In genomic region chr9:134101623-134102149, GRCh38 we compare ENCODE assay signal across 2 cellular contexts.
TF ChIP-seq lines count a peak whose summit lies in the region.

No MANE protein-coding gene starts in this region.

TF ChIP-seq in IMR-90, 13 proteins besides CTCF, POLR2A, EP300 and RAD21:
- TF ChIP-seq RFX5 (IDR thresholded peaks at IDR 0.05; ENCODE audit: low read depth, low read length) = no peak
- TF ChIP-seq RCOR1 (IDR thresholded peaks at IDR 0.05; ENCODE audit: insufficient replicate concordance, low read length) = no peak
- no peak for TF ChIP-seq NFE2L2 (IDR thresholded peaks at IDR 0.05; ENCODE audit: low read depth, low read length)
- TF ChIP-seq BHLHE40 (IDR thresholded peaks at IDR 0.05; ENCODE audit: low read depth, low read length) = no peak
- no peak for TF ChIP-seq MXI1 (IDR thresholded peaks at IDR 0.05; ENCODE audit: borderline replicate concordance, low read depth, low read length)
- no peak for TF ChIP-seq CEBPB (IDR thresholded peaks at IDR 0.05; ENCODE audit: low read depth, low read length)
- TF ChIP-seq ELK1 (IDR thresholded peaks at IDR 0.05; ENCODE audit: borderline replicate concordance, low read depth, low read length) = no peak
- no peak for TF ChIP-seq CHD1 (IDR thresholded peaks at IDR 0.05; ENCODE audit: low read depth, low read length)
- TF ChIP-seq MAFK (IDR thresholded peaks at IDR 0.05; ENCODE audit: low read depth, low read length) = no peak
- TF ChIP-seq, protein P1, sequence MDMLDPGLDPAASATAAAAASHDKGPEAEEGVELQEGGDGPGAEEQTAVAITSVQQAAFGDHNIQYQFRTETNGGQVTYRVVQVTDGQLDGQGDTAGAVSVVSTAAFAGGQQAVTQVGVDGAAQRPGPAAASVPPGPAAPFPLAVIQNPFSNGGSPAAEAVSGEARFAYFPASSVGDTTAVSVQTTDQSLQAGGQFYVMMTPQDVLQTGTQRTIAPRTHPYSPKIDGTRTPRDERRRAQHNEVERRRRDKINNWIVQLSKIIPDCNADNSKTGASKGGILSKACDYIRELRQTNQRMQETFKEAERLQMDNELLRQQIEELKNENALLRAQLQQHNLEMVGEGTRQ (IDR thresholded peaks at IDR 0.05; ENCODE audit: low read depth, low read length) = no peak
- no peak for TF ChIP-seq SMC3 (IDR thresholded peaks at IDR 0.05; ENCODE audit: low read depth, low read length)

TF ChIP-seq in HepG2, 621 proteins besides CTCF, POLR2A, EP300 and RAD21:
- TF ChIP-seq ZNF615 (CRISPR knock-in tag; IDR thresholded peaks at IDR 0.05; ENCODE audit: borderline replicate concordance) = no peak
- TF ChIP-seq, protein P2, sequence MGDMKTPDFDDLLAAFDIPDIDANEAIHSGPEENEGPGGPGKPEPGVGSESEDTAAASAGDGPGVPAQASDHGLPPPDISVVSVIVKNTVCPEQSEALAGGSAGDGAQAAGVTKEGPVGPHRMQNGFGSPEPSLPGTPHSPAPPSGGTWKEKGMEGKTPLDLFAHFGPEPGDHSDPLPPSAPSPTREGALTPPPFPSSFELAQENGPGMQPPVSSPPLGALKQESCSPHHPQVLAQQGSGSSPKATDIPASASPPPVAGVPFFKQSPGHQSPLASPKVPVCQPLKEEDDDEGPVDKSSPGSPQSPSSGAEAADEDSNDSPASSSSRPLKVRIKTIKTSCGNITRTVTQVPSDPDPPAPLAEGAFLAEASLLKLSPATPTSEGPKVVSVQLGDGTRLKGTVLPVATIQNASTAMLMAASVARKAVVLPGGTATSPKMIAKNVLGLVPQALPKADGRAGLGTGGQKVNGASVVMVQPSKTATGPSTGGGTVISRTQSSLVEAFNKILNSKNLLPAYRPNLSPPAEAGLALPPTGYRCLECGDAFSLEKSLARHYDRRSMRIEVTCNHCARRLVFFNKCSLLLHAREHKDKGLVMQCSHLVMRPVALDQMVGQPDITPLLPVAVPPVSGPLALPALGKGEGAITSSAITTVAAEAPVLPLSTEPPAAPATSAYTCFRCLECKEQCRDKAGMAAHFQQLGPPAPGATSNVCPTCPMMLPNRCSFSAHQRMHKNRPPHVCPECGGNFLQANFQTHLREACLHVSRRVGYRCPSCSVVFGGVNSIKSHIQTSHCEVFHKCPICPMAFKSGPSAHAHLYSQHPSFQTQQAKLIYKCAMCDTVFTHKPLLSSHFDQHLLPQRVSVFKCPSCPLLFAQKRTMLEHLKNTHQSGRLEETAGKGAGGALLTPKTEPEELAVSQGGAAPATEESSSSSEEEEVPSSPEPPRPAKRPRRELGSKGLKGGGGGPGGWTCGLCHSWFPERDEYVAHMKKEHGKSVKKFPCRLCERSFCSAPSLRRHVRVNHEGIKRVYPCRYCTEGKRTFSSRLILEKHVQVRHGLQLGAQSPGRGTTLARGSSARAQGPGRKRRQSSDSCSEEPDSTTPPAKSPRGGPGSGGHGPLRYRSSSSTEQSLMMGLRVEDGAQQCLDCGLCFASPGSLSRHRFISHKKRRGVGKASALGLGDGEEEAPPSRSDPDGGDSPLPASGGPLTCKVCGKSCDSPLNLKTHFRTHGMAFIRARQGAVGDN (CRISPR knock-in tag; IDR thresholded peaks at IDR 0.05) = peak; percentile 35
- 0 out of 2 replicates have a peak, but pooled peaks have one; percentile 43 for TF ChIP-seq ZBTB33 (CRISPR knock-in tag; IDR thresholded peaks at IDR 0.05)
- no peak for TF ChIP-seq YEATS2 (CRISPR knock-in tag; IDR thresholded peaks at IDR 0.05; ENCODE audit: borderline replicate concordance)
